ENCODE assay signal across 19 cellular contexts in the genomic region with DNA sequence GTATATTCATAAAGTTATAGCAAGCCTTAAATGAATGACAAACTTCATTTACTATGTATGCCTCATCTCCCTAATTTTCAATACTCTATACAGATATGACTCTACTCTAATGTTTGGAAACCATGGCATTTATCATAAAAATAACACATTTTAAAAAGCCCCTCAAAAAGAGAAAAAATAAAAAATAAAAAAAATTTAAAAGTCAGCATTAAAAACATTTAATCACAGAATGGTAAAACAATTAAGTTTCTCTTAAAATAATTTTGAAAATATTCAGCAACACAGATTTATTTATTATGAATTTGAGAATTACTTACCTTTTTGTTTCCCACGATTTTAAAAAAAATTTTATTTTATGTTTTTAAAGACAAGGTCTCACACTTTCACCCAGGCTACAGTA.
DNase-seq lines count a peak whose midpoint lies in the region; ATAC-seq, FAIRE-seq and TF ChIP-seq lines count a peak whose summit lies in the region.
"Had no signal": no experiment of that assay in that cellular context is flagged by ENCODE, and none has a peak within 500 bp of the region (broad histone marks: within the 10 kb centered on the region; RNA-seq: fewer than 3 reads in every experiment).

No MANE protein-coding gene starts in this region.

- WGBS in heart right ventricle, 2 donors: 91 to 95% methylated on average over 1 of the region's 1 CpG

- H3K9me3 ChIP-seq in heart right ventricle: no peaks in the 10 kb centered on the region
- H3K9me3 ChIP-seq: A549 had no signal

- H3K36me3 ChIP-seq in heart right ventricle: peaks cover 0 to 95% (median 10%) of the 10 kb centered on the region in 9 donors

- H3K4me3 ChIP-seq in heart right ventricle: no peak overlapping the region
- H3K4me3 ChIP-seq: A549, GM23248 had no signal

- H3K27me3 ChIP-seq in heart right ventricle: no peaks in the 10 kb centered on the region

- peaks cover 0 to 11% (median 0%) of the 10 kb centered on the region in 9 donors for H3K4me1 ChIP-seq in heart right ventricle
- H3K4me1 ChIP-seq: A549 had no signal

- TF ChIP-seq CTCF in heart right ventricle (IDR thresholded peaks at IDR 0.05): no peak

- no peak overlapping the region for H3K27ac ChIP-seq in heart right ventricle
- H3K27ac ChIP-seq: 22Rv1, A549, GM23248 had no signal

- peak; percentile 78 for FAIRE-seq in A204.1 (lab: Jason Lieb, UNC)
- FAIRE-seq in TTC549 (lab: Jason Lieb, UNC): peak; percentile 85
- FAIRE-seq in frontal cortex (lab: Jason Lieb, UNC): peak; percentile 82
- FAIRE-seq: A549, GM12892, H1 had no signal

- ATAC-seq in heart right ventricle: no peak

- no peak for DNase-seq in frontal cortex (ENCODE audit: low spot score in 2 of 2)
- DNase-seq in globus pallidus (ENCODE audit: low spot score): no peak
- no peak for DNase-seq in heart right ventricle
- DNase-seq in UCSD-AML1 (lab: John Stamatoyannopoulos, UW; ENCODE audit: unreplicated experiment): no peak
- DNase-seq: ACHN; C1 segment of cervical spinal cord; Calu3; CD4-positive, alpha-beta memory T cell; COR-L47; DMS53; DMS79 treated with DMSO at 0.1 percent for 48 hours; GM23248; H7 had no signal

- intact Hi-C loops in heart right ventricle (cut with DNase I): no loop called here
